In the genomic region with DNA sequence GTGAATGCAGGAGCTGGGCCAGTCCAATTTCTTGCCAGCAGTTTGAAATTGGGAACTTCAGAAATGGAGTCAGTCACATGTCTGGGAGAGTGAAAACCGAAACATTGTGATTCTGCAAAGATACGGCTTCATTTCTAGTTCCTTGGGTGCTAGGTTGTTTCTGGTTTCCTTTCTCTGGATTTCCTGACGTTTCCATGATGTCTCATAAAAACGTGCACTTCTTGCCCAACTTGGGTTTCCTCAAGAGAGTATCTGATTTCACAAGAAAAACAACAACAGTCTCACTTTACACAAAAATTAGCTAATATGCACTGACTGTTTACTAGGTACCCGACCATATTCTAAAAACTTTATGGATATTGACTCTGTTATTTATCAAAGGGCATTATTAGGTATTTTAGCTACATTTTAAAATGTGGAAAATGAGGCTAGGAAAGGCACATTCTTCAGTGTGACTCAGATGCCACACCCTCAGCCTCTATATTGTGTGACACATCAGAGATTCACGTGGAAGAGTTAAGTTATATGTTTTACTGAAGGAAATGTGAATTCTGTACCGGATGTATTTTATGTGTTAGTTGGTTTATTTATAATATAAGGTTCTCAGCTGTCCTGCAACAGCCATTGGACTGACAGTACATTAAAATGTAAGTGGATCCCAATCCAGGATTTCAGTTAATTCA, we compare ENCODE assay signal across 1 cellular context.
TF ChIP-seq lines count a peak whose summit lies in the region.

No MANE protein-coding gene starts in this region.

TF ChIP-seq in IMR-90, 13 proteins besides CTCF, POLR2A, EP300 and RAD21:
- TF ChIP-seq MAZ (IDR thresholded peaks at IDR 0.05; ENCODE audit: borderline replicate concordance, low read depth, low read length): no peak
- peak; percentile 84 for TF ChIP-seq CEBPB (IDR thresholded peaks at IDR 0.05; ENCODE audit: low read depth, low read length)
- TF ChIP-seq BHLHE40 (IDR thresholded peaks at IDR 0.05; ENCODE audit: low read depth, low read length): peak; percentile 98
